In genomic region chr22:35218079-35218478, GRCh38 we compare ENCODE assay signal across 1 cellular context.
TF ChIP-seq lines count a peak whose summit lies in the region.

No MANE protein-coding gene starts in this region.

TF ChIP-seq in HEK293, 187 proteins besides CTCF, POLR2A, EP300 and RAD21 (continued from another document):
- no peak for TF ChIP-seq ZNF785 (tag by site-specific recombination; IDR thresholded peaks at IDR 0.05)
